Comparison of ENCODE assay signal across 25 cellular contexts in the genomic region with DNA sequence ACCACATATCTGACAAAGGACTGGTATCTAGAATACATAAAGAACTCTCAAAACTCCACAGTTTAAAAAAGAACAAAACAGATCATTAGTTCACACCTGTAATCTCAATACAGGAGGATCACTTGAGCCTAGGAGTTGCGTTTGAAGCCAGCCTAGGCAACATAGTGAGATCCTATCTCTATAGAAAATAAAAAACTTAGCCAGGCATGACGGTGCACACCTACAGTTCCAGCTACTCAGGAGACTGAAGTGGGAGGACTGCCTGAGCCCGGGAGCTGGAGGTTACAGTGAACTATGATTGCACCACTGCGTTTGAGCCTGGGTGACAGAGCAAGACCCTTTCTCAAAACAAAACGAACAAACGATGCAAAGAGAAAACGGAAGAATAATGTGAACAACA.
A peak's percentile ranks its signal among the peaks of the same experiment; 100 is the strongest.
DNase-seq lines count a peak whose midpoint lies in the region; ATAC-seq and TF ChIP-seq lines count a peak whose summit lies in the region.
"Had no signal": no experiment of that assay in that cellular context is flagged by ENCODE, and none has a peak within 500 bp of the region (broad histone marks: within the 10 kb centered on the region; RNA-seq: fewer than 3 reads in every experiment).

No MANE protein-coding gene starts in this region.

- H3K4me1 ChIP-seq in thyroid gland (peaks cover 0 to 8% of the 10 kb centered on the region in 2 donors), ascending aorta (no peaks in the 10 kb centered on the region)
- H3K4me1 ChIP-seq: gastroesophageal sphincter had no signal

- CTCF ChIA-PET in RWPE1 (lab: Yijun Ruan, JAX): interaction anchor here (0.7 kb wide), 1 partner anchor 9 kb away, joined by 5 read pairs; no protein-coding TSS in a partner anchor

- intact Hi-C loops in natural killer cell (cut with micrococcal nuclease) (no loop called here), thyroid gland (cut with DNase I) (no loop called here), ascending aorta (cut with DNase I) (no loop called here)

- TF ChIP-seq CTCF in natural killer cell (IDR thresholded peaks at IDR 0.05): no peak
- TF ChIP-seq CTCF in thyroid gland (IDR thresholded peaks at IDR 0.05): no peak
- no peak for TF ChIP-seq CTCF in ascending aorta (IDR thresholded peaks at IDR 0.05)
- no peak for TF ChIP-seq CTCF in RWPE1 (conservative IDR thresholded peaks at IDR 0.05; ENCODE audit: low read depth)

- peak; percentile 27 for DNase-seq in NCI-H2029 (lab: John Stamatoyannopoulos, UW)
- DNase-seq in NCI-H2029 treated with DMSO at 0.1 percent for 48 hours (lab: John Stamatoyannopoulos, UW): no peak
- DNase-seq in natural killer cell treated with Interleukin-12 subunit alpha and Interleukin-12 subunit beta and Interleukin-15 and Interleukin-18, amount 100 ng/mL, for 72 hours (ENCODE audit: low spot score): peak; percentile 18
- no peak for DNase-seq in natural killer cell
- peak in 6 of 61 donors; percentile 9 to 57 (median 20) for DNase-seq in caudate nucleus (lab: John Stamatoyannopoulos, UW)
- peak; percentile 31 to 49 for DNase-seq in thyroid gland
- DNase-seq in ascending aorta (ENCODE audit: low spot score in 2 of 2): no peak
- no peak for DNase-seq in RWPE1 (ENCODE audit: low spot score)
- DNase-seq: activated CD8-positive, alpha-beta memory T cell treated with anti-CD3 and anti-CD28 coated beads, Interleukin-2, amount 50 U/mL, for 4 hours; AML-193; CD4-positive, alpha-beta memory T cell; hippocampal formation; immature natural killer cell; mesendoderm; NCI-H1436 treated with DMSO at 0.1 percent for 48 hours; NCI-H446; psoas muscle; Right ventricle myocardium superior; stimulated activated naive CD8-positive, alpha-beta T cell treated with anti-CD3 and anti-CD28 coated beads, Interleukin-15, Interleukin-2, amounts not matched to agents 100 U/mL and 50 U/mL, for 24 hours; T-helper 9 cell had no signal

- H3K4me3 ChIP-seq in thyroid gland (replicated peaks in 1 of 3) (no peak overlapping the region), ascending aorta (no peak overlapping the region)
- H3K4me3 ChIP-seq: gastroesophageal sphincter, psoas muscle, tibial nerve had no signal

- no peak for ATAC-seq in natural killer cell treated with Interleukin-12 subunit alpha and Interleukin-12 subunit beta and Interleukin-15 and Interleukin-18, amount 100 ng/mL, for 72 hours
- ATAC-seq in natural killer cell: no peak
- ATAC-seq: gastroesophageal sphincter; left lobe of liver; stimulated activated naive CD8-positive, alpha-beta T cell treated with anti-CD3 and anti-CD28 coated beads, Interleukin-15, Interleukin-2, amounts not matched to agents 100 U/mL and 50 U/mL, for 24 hours had no signal

- H3K36me3 ChIP-seq in thyroid gland (peaks cover 32 to 41% of the 10 kb centered on the region in 2 donors), ascending aorta (peaks cover 49 to 63% of the 10 kb centered on the region in 2 donors)

- H3K27me3 ChIP-seq in thyroid gland (no peaks in the 10 kb centered on the region), ascending aorta (no peaks in the 10 kb centered on the region)
- H3K27me3 ChIP-seq: gastroesophageal sphincter, tibial nerve had no signal

- peaks cover 17% of the 10 kb centered on the region for H3K36me3 Mint-ChIP-seq in natural killer cell treated with Interleukin-12 subunit alpha and Interleukin-12 subunit beta and Interleukin-15 and Interleukin-18, amount 100 ng/mL, for 72 hours
- H3K36me3 Mint-ChIP-seq in natural killer cell: peaks cover 9% of the 10 kb centered on the region

- no peak for TF ChIP-seq POLR2A in thyroid gland (IDR thresholded peaks at IDR 0.05)

- H3K9me3 ChIP-seq in thyroid gland (no peaks in the 10 kb centered on the region), ascending aorta (no peaks in the 10 kb centered on the region)
- H3K9me3 ChIP-seq: gastroesophageal sphincter, psoas muscle, tibial nerve had no signal

- no peaks in the 10 kb centered on the region for H3K27me3 Mint-ChIP-seq in natural killer cell treated with Interleukin-12 subunit alpha and Interleukin-12 subunit beta and Interleukin-15 and Interleukin-18, amount 100 ng/mL, for 72 hours
- no peaks in the 10 kb centered on the region for H3K27me3 Mint-ChIP-seq in natural killer cell (ENCODE audit: low read depth in 2 of 2)
- H3K27me3 Mint-ChIP-seq: brain; CD4-positive, alpha-beta memory T cell had no signal

- H3K27ac ChIP-seq in caudate nucleus (ENCODE audit: low read depth, low read length): peak overlapping the region; percentile 58
- no peak overlapping the region for H3K27ac ChIP-seq in thyroid gland
- no peak overlapping the region for H3K27ac ChIP-seq in ascending aorta
- no peak overlapping the region for H3K27ac ChIP-seq in RWPE1
- H3K27ac ChIP-seq: gastroesophageal sphincter, HL-60, psoas muscle, tibial nerve had no signal

- no peak overlapping the region for H3K4me3 Mint-ChIP-seq in natural killer cell treated with Interleukin-12 subunit alpha and Interleukin-12 subunit beta and Interleukin-15 and Interleukin-18, amount 100 ng/mL, for 72 hours
- H3K4me3 Mint-ChIP-seq in natural killer cell: no peak overlapping the region
- H3K4me3 Mint-ChIP-seq: brain; CD4-positive, alpha-beta memory T cell; immature natural killer cell had no signal

- POLR2A ChIA-PET in RWPE1 (lab: Yijun Ruan, JAX; ENCODE audit: low non-redundant PET): no interaction called here

- no peaks in the 10 kb centered on the region for H3K9me3 Mint-ChIP-seq in natural killer cell treated with Interleukin-12 subunit alpha and Interleukin-12 subunit beta and Interleukin-15 and Interleukin-18, amount 100 ng/mL, for 72 hours
- H3K9me3 Mint-ChIP-seq in natural killer cell: no peaks in the 10 kb centered on the region
- H3K9me3 Mint-ChIP-seq: brain; CD4-positive, alpha-beta memory T cell; immature natural killer cell had no signal

- WGBS in thyroid gland, 2 donors: 45 to 48% methylated on average over 7 of the region's 7 CpGs

- H3K27ac Mint-ChIP-seq in natural killer cell treated with Interleukin-12 subunit alpha and Interleukin-12 subunit beta and Interleukin-15 and Interleukin-18, amount 100 ng/mL, for 72 hours: peak overlapping the region in 1 of 2 donors; percentile 4
- peak overlapping the region in 1 of 2 donors; percentile 61 for H3K27ac Mint-ChIP-seq in natural killer cell

- H3K4me1 Mint-ChIP-seq in natural killer cell treated with Interleukin-12 subunit alpha and Interleukin-12 subunit beta and Interleukin-15 and Interleukin-18, amount 100 ng/mL, for 72 hours (ENCODE audit: low read depth in 2 of 2): peaks cover 5 to 9% of the 10 kb centered on the region in 2 donors
- peaks cover 14 to 34% of the 10 kb centered on the region in 2 donors for H3K4me1 Mint-ChIP-seq in natural killer cell
- H3K4me1 Mint-ChIP-seq: brain had no signal

Comparison
In these comparisons a context has a peak if more than half of its experiments do, and no peak if none do; other contexts are left out.
1. DNase-seq: peak in NCI-H2029 (single experiment), natural killer cell treated with Interleukin-12 subunit alpha and Interleukin-12 subunit beta and Interleukin-15 and Interleukin-18, amount 100 ng/mL, for 72 hours (single experiment) and thyroid gland (2 of 2); none in NCI-H2029 treated with DMSO at 0.1 percent for 48 hours (single experiment), natural killer cell (single experiment), ascending aorta (0 of 2) and RWPE1 (single experiment).